Comparison of ENCODE assay signal across 10 cellular contexts in the genomic region with DNA sequence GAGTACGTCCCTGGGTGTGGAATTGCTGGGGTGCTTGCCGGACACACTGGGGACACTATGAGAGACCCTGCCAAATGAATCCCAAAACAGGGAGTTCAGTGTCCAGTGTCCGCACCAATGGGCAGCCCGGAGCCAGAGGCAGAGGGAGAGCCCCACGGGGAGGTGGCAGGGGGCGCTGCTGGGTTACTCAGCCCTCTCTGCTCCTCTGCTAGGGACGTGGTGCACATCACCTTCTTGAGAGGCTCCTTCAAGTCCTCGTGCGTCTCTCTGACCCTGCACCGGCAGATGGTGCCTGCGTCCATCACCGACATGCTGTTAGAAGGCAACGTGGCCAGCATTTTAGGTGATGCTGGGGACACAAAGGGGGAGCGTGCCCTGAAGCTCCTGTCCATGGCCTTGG. TPM values are rescaled to one million over a fixed set of nuclear protein-coding genes. Genes with fewer than 3 reads are reported as not detected.
DNase-seq lines count a peak whose midpoint lies in the region; ATAC-seq and TF ChIP-seq lines count a peak whose summit lies in the region.
"Had no signal": no experiment of that assay in that cellular context is flagged by ENCODE, and none has a peak within 500 bp of the region (broad histone marks: within the 10 kb centered on the region; RNA-seq: fewer than 3 reads in every experiment).

No MANE protein-coding gene starts in this region.

- no peak overlapping the region for H3K27ac ChIP-seq in cardiac muscle cell
- no peak overlapping the region for H3K27ac ChIP-seq in OCI-LY1 (ENCODE audit: low read depth, low read length, poor library complexity, severe bottlenecking)
- no peak overlapping the region for H3K27ac ChIP-seq in testis
- no peak overlapping the region for H3K27ac ChIP-seq in tibial artery
- H3K27ac ChIP-seq: dorsolateral prefrontal cortex, upper lobe of left lung had no signal

- intact Hi-C loops in cardiac septum (cut with DNase I) (no loop called here), testis (cut with DNase I; ENCODE audit: low total_unique reads) (no loop called here), tibial artery (cut with DNase I; ENCODE audit: low total_unique reads) (no loop called here)

- H3K4me1 ChIP-seq in cardiac muscle cell (ENCODE audit: low read depth) = no peaks in the 10 kb centered on the region
- H3K4me1 ChIP-seq in OCI-LY1 (ENCODE audit: insufficient read depth, low read length, severe bottlenecking) = no peaks in the 10 kb centered on the region
- H3K4me1 ChIP-seq in testis = no peaks in the 10 kb centered on the region
- H3K4me1 ChIP-seq in tibial artery = no peaks in the 10 kb centered on the region
- H3K4me1 ChIP-seq: upper lobe of left lung had no signal

- no peak overlapping the region for H3K9ac ChIP-seq in OCI-LY1 (ENCODE audit: low read length)

- no peak overlapping the region for H3K4me2 ChIP-seq in OCI-LY1 (ENCODE audit: low read length)

- H3K36me3 ChIP-seq in cardiac muscle cell = no peaks in the 10 kb centered on the region
- H3K36me3 ChIP-seq in OCI-LY1 (ENCODE audit: insufficient read depth, low read length) = no peaks in the 10 kb centered on the region; the same call in 1 of the 2 replicates
- no peaks in the 10 kb centered on the region for H3K36me3 ChIP-seq in testis (ENCODE audit: low read depth, missing control alignments)
- peaks cover 0 to 18% (median 0%) of the 10 kb centered on the region in 3 donors for H3K36me3 ChIP-seq in tibial artery

- H3K9me3 ChIP-seq in cardiac muscle cell (ENCODE audit: low read depth) = no peaks in the 10 kb centered on the region
- no peaks in the 10 kb centered on the region for H3K9me3 ChIP-seq in OCI-LY1 (ENCODE audit: low read length)
- H3K9me3 ChIP-seq in testis = no peaks in the 10 kb centered on the region
- H3K9me3 ChIP-seq in tibial artery = no peaks in the 10 kb centered on the region
- H3K9me3 ChIP-seq: upper lobe of left lung had no signal

- WGBS in testis, 2 donors = 62 to 67% methylated on average over 3 to 14 of the region's 14 CpGs

- no peaks in the 10 kb centered on the region for H3K79me2 ChIP-seq in OCI-LY1 (ENCODE audit: insufficient read depth, low read length)

- H3K9me2 ChIP-seq in OCI-LY1 (ENCODE audit: low read depth, low read length) = no peaks in the 10 kb centered on the region

- H2AFZ ChIP-seq in OCI-LY1 (ENCODE audit: low read length) = no peak overlapping the region

- H3K27me3 ChIP-seq in cardiac muscle cell (no peaks in the 10 kb centered on the region), OCI-LY1 (ENCODE audit: insufficient read depth, low read length) (peaks cover 5% of the 10 kb centered on the region), testis (no peaks in the 10 kb centered on the region), tibial artery (peaks cover 0 to 23% of the 10 kb centered on the region in 2 donors)
- H3K27me3 ChIP-seq: upper lobe of left lung had no signal

- no peaks in the 10 kb centered on the region for H3F3A ChIP-seq in OCI-LY1 (ENCODE audit: insufficient read depth, low read length)

- no peaks in the 10 kb centered on the region for H4K20me1 ChIP-seq in OCI-LY1 (ENCODE audit: insufficient read depth, low read length)

- ATAC-seq in GM19035 (IDR thresholded peaks at IDR 0.05; ENCODE audit: unreplicated experiment) (no peak), GM18907 (IDR thresholded peaks at IDR 0.05; ENCODE audit: unreplicated experiment) (no peak)

- TF ChIP-seq POLR2A in testis (IDR thresholded peaks at IDR 0.05) = no peak

- DNase-seq in cardiac muscle cell (ENCODE audit: low read depth in 1 of 2, low spot score in 1 of 2) (peak; percentile 34 to 49), cardiac septum (ENCODE audit: low spot score) (no peak), epithelial cell of proximal tubule (ENCODE audit: low read depth) (no peak), testis (peak; percentile 28), tibial artery (no peak)
- DNase-seq: upper lobe of left lung had no signal

- peak; percentile 52 for TF ChIP-seq CTCF in cardiac muscle cell (IDR thresholded peaks at IDR 0.05; ENCODE audit: low read depth, low read length)
- TF ChIP-seq CTCF in OCI-LY1 (IDR thresholded peaks at IDR 0.05; ENCODE audit: low read length) = peak; percentile 39; the same call in 1 of the 2 replicates
- TF ChIP-seq CTCF in epithelial cell of proximal tubule (conservative IDR thresholded peaks at IDR 0.05; ENCODE audit: low read depth, low read length) = peak; percentile 49
- no peak for TF ChIP-seq CTCF in testis (IDR thresholded peaks at IDR 0.05)
- no peak for TF ChIP-seq CTCF in tibial artery (IDR thresholded peaks at IDR 0.05)

- H3K4me3 ChIP-seq in cardiac muscle cell (no peak overlapping the region), OCI-LY1 (ENCODE audit: low read depth, low read length, poor library complexity, severe bottlenecking) (no peak overlapping the region), epithelial cell of proximal tubule (ENCODE audit: low read depth, low read length) (no peak overlapping the region), testis (no peak overlapping the region), tibial artery (no peak overlapping the region)
- H3K4me3 ChIP-seq: dorsolateral prefrontal cortex, upper lobe of left lung had no signal

RNA-seq across cellular contexts. Expression of gene STKLD1, which starts 20.8 kb away (rescaled TPM):
- 2.0 and 2.2 TPM in 2 replicates for total RNA-seq in cardiac muscle cell
- 5.1 and 7.3 TPM in 2 replicates for polyA plus RNA-seq in cardiac muscle cell
- total RNA-seq in cardiac septum = 0.62 TPM
- 1.3 TPM in 1 of 2 replicates, not detected in the other for total RNA-seq in epithelial cell of proximal tubule
- 10 to 100 TPM in 1 of 2 donors, 1 to 10 TPM in 1; 8.4 to 20.9 TPM for total RNA-seq in testis
- 33.1 TPM for polyA plus RNA-seq in testis (ENCODE audit: insufficient read depth, low read depth, low replicate concordance)

RNA-seq across cellular contexts. Expression of gene REXO4, which starts 20.9 kb away (rescaled TPM):
- 35.7 and 50.2 TPM in 2 replicates for total RNA-seq in cardiac muscle cell
- 27.1 and 30.1 TPM in 2 replicates for polyA plus RNA-seq in cardiac muscle cell
- total RNA-seq in cardiac septum = 12.2 TPM
- 24.4 and 30.4 TPM in 2 replicates for total RNA-seq in epithelial cell of proximal tubule
- total RNA-seq in testis = 10 to 100 TPM; 31.4 to 31.5 TPM
- polyA plus RNA-seq in testis (ENCODE audit: insufficient read depth, low read depth, low replicate concordance) = 36.7 TPM

RNA-seq across cellular contexts. Expression of gene SURF4, which starts 21.1 kb away (rescaled TPM):
- total RNA-seq in cardiac muscle cell (121 and 191 TPM in 2 replicates), cardiac septum (80.2 TPM), epithelial cell of proximal tubule (125 and 252 TPM in 2 replicates), testis (100 to 1,000 TPM; 150 to 151 TPM)
- polyA plus RNA-seq in cardiac muscle cell (129 and 200 TPM in 2 replicates), testis (ENCODE audit: insufficient read depth, low read depth, low replicate concordance) (163 TPM)

RNA-seq across cellular contexts. Expression of gene ADAMTS13, which starts 25.2 kb away (rescaled TPM):
- total RNA-seq in cardiac muscle cell = 12.2 and 16.9 TPM in 2 replicates
- polyA plus RNA-seq in cardiac muscle cell = 10.1 and 11.2 TPM in 2 replicates
- 3.3 TPM for total RNA-seq in cardiac septum
- 0.22 and 0.75 TPM in 2 replicates for total RNA-seq in epithelial cell of proximal tubule
- total RNA-seq in testis = 10 to 100 TPM; 15.4 to 21.2 TPM
- polyA plus RNA-seq in testis (ENCODE audit: insufficient read depth, low read depth, low replicate concordance) = 15.6 TPM

RNA-seq across cellular contexts. Expression of gene SURF2, which starts 40.6 kb away (rescaled TPM):
- total RNA-seq in cardiac muscle cell = 38.2 and 49.9 TPM in 2 replicates
- polyA plus RNA-seq in cardiac muscle cell = 35.1 and 38.3 TPM in 2 replicates
- total RNA-seq in cardiac septum = 12.5 TPM
- 27.6 and 45.4 TPM in 2 replicates for total RNA-seq in epithelial cell of proximal tubule
- total RNA-seq in testis = 100 to 1,000 TPM; 103 to 121 TPM
- polyA plus RNA-seq in testis (ENCODE audit: insufficient read depth, low read depth, low replicate concordance) = 160 TPM

Comparison
In these comparisons a context has a peak if more than half of its experiments do, and no peak if none do; other contexts are left out.
1. DNase-seq: peak in cardiac muscle cell (2 of 2) and testis (single experiment); none in cardiac septum (single experiment), epithelial cell of proximal tubule (single experiment) and tibial artery (0 of 2).
2. CTCF ChIP-seq: peak in cardiac muscle cell (single experiment), OCI-LY1 (single experiment) and epithelial cell of proximal tubule (single experiment); none in testis (0 of 3) and tibial artery (0 of 2).